Comparison of ENCODE assay signal across 35 cellular contexts in genomic region chr4:91207535-91207934, GRCh38.
"Had no signal": no experiment of that assay in that cellular context is flagged by ENCODE, and none has a peak within 500 bp of the region (broad histone marks: within the 10 kb centered on the region; RNA-seq: fewer than 3 reads in every experiment).

No MANE protein-coding gene starts in this region.

- H3K27me3 ChIP-seq: MG63 had no signal

- DNase-seq: Karpas-422, Kasumi-1, MG63, MM.1S, MV-4-11, NCI-H1048, NCI-H1092, NCI-H1092 treated with DMSO at 0.1 percent for 48 hours, NCI-H1105, NCI-H1105 treated with DMSO at 0.1 percent for 48 hours, NCI-H1417, NCI-H1417 treated with DMSO at 0.1 percent for 48 hours, NCI-H1436, NCI-H1436 treated with DMSO at 0.1 percent for 48 hours, NCI-H146, NCI-H1694, NCI-H1694 treated with DMSO at 0.1 percent for 48 hours, NCI-H187, NCI-H187 treated with DMSO at 0.1 percent for 48 hours, NCI-H1930, NCI-H2029, NCI-H2029 treated with DMSO at 0.1 percent for 48 hours, NCI-H2081, NCI-H2081 treated with DMSO at 0.1 percent for 48 hours, NCI-H2107, NCI-H2171, NCI-H2171 treated with DMSO at 0.1 percent for 48 hours, NCI-H2227 treated with DMSO at 0.1 percent for 48 hours, NCI-H226, NCI-H345, NCI-H446, NCI-H446 treated with DMSO at 0.1 percent for 48 hours, NCI-H510A, NCI-H510A treated with DMSO at 0.1 percent for 48 hours, NCI-H524 had no signal

- H3K36me3 ChIP-seq: MG63 had no signal

- H3K4me3 ChIP-seq: MG63 had no signal

- H3K9me3 ChIP-seq: MG63 had no signal
